ENCODE assay signal across 8 cellular contexts in genomic region chr12:48980389-48980952, GRCh38. TPM values are rescaled to one million over a fixed set of nuclear protein-coding genes. Genes with fewer than 3 reads are reported as not detected.
DNase-seq lines count a peak whose midpoint lies in the region; TF ChIP-seq lines count a peak whose summit lies in the region.

No MANE protein-coding gene starts in this region.

- DNase-seq in DMS53 treated with DMSO at 0.1 percent for 48 hours (lab: John Stamatoyannopoulos, UW; ENCODE audit: unreplicated experiment): peak; percentile 45
- DNase-seq in NCI-H82 (lab: John Stamatoyannopoulos, UW): peak; percentile 75
- DNase-seq in neural progenitor cell (ENCODE audit: low spot score): peak; percentile 70
- DNase-seq in NK-92 treated with Interleukin-12 subunit alpha and Interleukin-12 subunit beta, amount 100 ng/mL, for 24 hours (lab: John Stamatoyannopoulos, UW): no peak
- DNase-seq in SHP77 (lab: John Stamatoyannopoulos, UW): no peak
- no peak for DNase-seq in brain microvascular endothelial cell
- no peak for DNase-seq in NCI-H2081 (lab: John Stamatoyannopoulos, UW)

- H3K27ac ChIP-seq in duodenal mucosa (ENCODE audit: low read depth, low read length) (no peak overlapping the region), neural progenitor cell (no peak overlapping the region), brain microvascular endothelial cell (no peak overlapping the region)

- peaks cover 8% of the 10 kb centered on the region for H3K36me3 Mint-ChIP-seq in neural progenitor cell

- H3K79me2 ChIP-seq in neural progenitor cell (ENCODE audit: low read depth): no peaks in the 10 kb centered on the region

- H3K27ac Mint-ChIP-seq in neural progenitor cell: no peak overlapping the region

- H3K9me3 ChIP-seq in duodenal mucosa (ENCODE audit: control insufficient read depth in 1 of 2, low read length in 2 of 2): no peaks in the 10 kb centered on the region
- H3K9me3 ChIP-seq in neural progenitor cell (ENCODE audit: low read depth): no peaks in the 10 kb centered on the region

- H2AFZ ChIP-seq in neural progenitor cell (replicated peaks): no peak overlapping the region

- H3K4me1 ChIP-seq in duodenal mucosa (ENCODE audit: control insufficient read depth in 1 of 2, insufficient read depth in 2 of 2, low read length in 2 of 2) (peaks cover 38 to 46% of the 10 kb centered on the region in 2 donors), neural progenitor cell (peaks cover 30% of the 10 kb centered on the region)

- H3K27me3 Mint-ChIP-seq in neural progenitor cell (ENCODE audit: insufficient read depth, low read depth): peaks cover 80% of the 10 kb centered on the region

- H3K9me3 Mint-ChIP-seq in neural progenitor cell: peaks cover 5% of the 10 kb centered on the region

- H3K4me3 ChIP-seq in duodenal mucosa (ENCODE audit: low read depth in 1 of 2, low read length in 2 of 2) (peak overlapping the region; percentile 62 to 65), neural progenitor cell (peak overlapping the region; percentile 30), brain microvascular endothelial cell (ENCODE audit: low read depth, low read length) (no peak overlapping the region)

- H3F3A ChIP-seq in neural progenitor cell (ENCODE audit: low read depth): peaks cover 47% of the 10 kb centered on the region

- in situ Hi-C loops in brain microvascular endothelial cell (cut with HindIII; ENCODE audit: low pct_ligation_motif_present, low sequenced_read_pairs): no loop called here

- peak overlapping the region; percentile 87 for H3K4me3 Mint-ChIP-seq in neural progenitor cell

- H3K27me3 ChIP-seq in duodenal mucosa (ENCODE audit: control insufficient read depth in 1 of 2, insufficient read depth in 2 of 2, low read length in 2 of 2) (peaks cover 73 to 86% of the 10 kb centered on the region in 2 donors), neural progenitor cell (peaks cover 100% of the 10 kb centered on the region), brain microvascular endothelial cell (replicated peaks) (peaks cover 69% of the 10 kb centered on the region)

- H3K4me2 ChIP-seq in neural progenitor cell: peak overlapping the region; percentile 63

- H3K9ac ChIP-seq in duodenal mucosa (ENCODE audit: low read depth in 1 of 2, low read length in 2 of 2) (peak overlapping the region in 1 of 2 donors; percentile 18), neural progenitor cell (no peak overlapping the region)

- peaks cover 70% of the 10 kb centered on the region for H3K4me1 Mint-ChIP-seq in neural progenitor cell

- peaks cover 81% of the 10 kb centered on the region for H4K20me1 ChIP-seq in neural progenitor cell (ENCODE audit: low read depth)

- H3K36me3 ChIP-seq in duodenal mucosa (ENCODE audit: control insufficient read depth in 1 of 2, insufficient read depth in 2 of 2, low read length in 2 of 2): no peaks in the 10 kb centered on the region
- H3K36me3 ChIP-seq in neural progenitor cell: no peaks in the 10 kb centered on the region
- no peaks in the 10 kb centered on the region for H3K36me3 ChIP-seq in brain microvascular endothelial cell (replicated peaks)

- peak; percentile 40 for TF ChIP-seq CTCF in neural progenitor cell (IDR thresholded peaks at IDR 0.05)
- no peak for TF ChIP-seq CTCF in brain microvascular endothelial cell (IDR thresholded peaks at IDR 0.05; ENCODE audit: low read depth, low read length, missing control alignments)

RNA-seq across cellular contexts. Expression of gene WNT1, which starts 2.3 kb away (rescaled TPM):
- total RNA-seq in neural progenitor cell (ENCODE audit: low replicate concordance): 0.56 TPM in 1 of 2 replicates, not detected in the other

RNA-seq across cellular contexts. Expression of gene WNT10B, which starts 8.9 kb away (rescaled TPM):
- 0.07 and 1.2 TPM in 2 replicates for total RNA-seq in neural progenitor cell (ENCODE audit: low replicate concordance)

RNA-seq across cellular contexts. Expression of gene DDN, which starts 18.7 kb away (rescaled TPM):
- total RNA-seq in neural progenitor cell (ENCODE audit: low replicate concordance): 0.25 TPM in 1 of 2 replicates, not detected in the other

RNA-seq across cellular contexts. Expression of gene ARF3, which starts 23.2 kb away (rescaled TPM):
- total RNA-seq in neural progenitor cell (ENCODE audit: low replicate concordance): 84.1 and 144 TPM in 2 replicates

RNA-seq across cellular contexts. Expression of gene PRKAG1, which starts 38.1 kb away (rescaled TPM):
- total RNA-seq in neural progenitor cell (ENCODE audit: low replicate concordance): 32.4 and 41.8 TPM in 2 replicates

Comparison
In these comparisons a context has a peak if more than half of its experiments do, and no peak if none do; other contexts are left out.
1. DNase-seq: peak in DMS53 treated with DMSO at 0.1 percent for 48 hours (single experiment), NCI-H82 (single experiment) and neural progenitor cell (single experiment); none in NK-92 treated with Interleukin-12 subunit alpha and Interleukin-12 subunit beta, amount 100 ng/mL, for 24 hours (single experiment), SHP77 (0 of 2), brain microvascular endothelial cell (single experiment) and NCI-H2081 (0 of 2).